Comparison of ENCODE assay signal across 13 cellular contexts in genomic region chr19:19026299-19026971, GRCh38. TPM values are rescaled to one million over a fixed set of nuclear protein-coding genes. Genes with fewer than 3 reads are reported as not detected.
DNase-seq lines count a peak whose midpoint lies in the region; ATAC-seq, FAIRE-seq and TF ChIP-seq lines count a peak whose summit lies in the region.
"Had no signal": no experiment of that assay in that cellular context is flagged by ENCODE, and none has a peak within 500 bp of the region (broad histone marks: within the 10 kb centered on the region; RNA-seq: fewer than 3 reads in every experiment).

No MANE protein-coding gene starts in this region.

- H3K4me3 Mint-ChIP-seq in activated T-helper 2 cell treated with anti-CD3 and anti-CD28 coated beads, Interferon-gamma antibody, Interleukin-2, Interleukin-4, amounts not matched to agents 10 μg/mL and 5 μg/mL and 100 μg/mL, durations not matched to agents 14 hours and 24 hours and 36 hours (ENCODE audit: low read depth) = no peak overlapping the region

- no peak overlapping the region for H3K23ac ChIP-seq in IMR-90 (ENCODE audit: low read depth, low read length)

- FAIRE-seq in HepG2 (lab: Jason Lieb, UNC) = peak; percentile 18

- H3K36me3 Mint-ChIP-seq in activated T-helper 2 cell treated with anti-CD3 and anti-CD28 coated beads, Interferon-gamma antibody, Interleukin-2, Interleukin-4, amounts not matched to agents 10 μg/mL and 5 μg/mL and 100 μg/mL, durations not matched to agents 14 hours and 24 hours and 36 hours (ENCODE audit: low read depth) = peaks cover 82% of the 10 kb centered on the region

- no peak overlapping the region for H2BK120ac ChIP-seq in IMR-90 (ENCODE audit: low read depth, low read length)

- peaks cover 18% of the 10 kb centered on the region for H3K79me2 ChIP-seq in HepG2 (ENCODE audit: insufficient read depth, low read length)

- TF ChIP-seq POLR2A in IMR-90 (IDR thresholded peaks at IDR 0.05; ENCODE audit: low read depth, low read length) (no peak), HepG2 (IDR thresholded peaks at IDR 0.05; ENCODE audit: insufficient read depth in 1 of 2, low read depth in 2 of 2, low read length in 2 of 2) (no peak)

- CTCF ChIA-PET in IMR-90 (lab: Yijun Ruan, JAX) = no interaction called here
- CTCF ChIA-PET in HepG2 (lab: Yijun Ruan, JAX; ENCODE audit: low intra/inter-chr PET ratio, low total read pairs) = no interaction called here

- H2BK15ac ChIP-seq in IMR-90 (ENCODE audit: low read depth, low read length) = no peak overlapping the region

- in situ Hi-C loops in IMR-90 (cut with MboI; ENCODE audit: low sequenced_read_pairs) (no loop called here), HepG2 (cut with HindIII; ENCODE audit: extremely low pct_ligation_motif_present, low pct_unique_long_range_greater_than_20kb) (no loop called here)

- H3K9me1 ChIP-seq in IMR-90 (ENCODE audit: insufficient read depth, low read length) = no peaks in the 10 kb centered on the region

- H3K27me3 ChIP-seq in IMR-90 (ENCODE audit: control insufficient read depth, insufficient read depth, low read length) (no peaks in the 10 kb centered on the region), HepG2 (ENCODE audit: control insufficient read depth in 1 of 2, insufficient read depth in 2 of 2, low read length in 2 of 2) (no peaks in the 10 kb centered on the region)
- H3K27me3 ChIP-seq: SJCRH30 had no signal

- peaks cover 58% of the 10 kb centered on the region for H3K36me3 ChIP-seq in IMR-90 (ENCODE audit: control insufficient read depth, insufficient read depth, low read length)
- H3K36me3 ChIP-seq in HepG2 (replicated peaks in 1 of 2; ENCODE audit: control insufficient read depth in 1 of 2, insufficient read depth in 2 of 2, low read length in 2 of 2) = peaks cover 21 to 73% of the 10 kb centered on the region in 2 experiments

- no peak overlapping the region for H3K18ac ChIP-seq in IMR-90 (ENCODE audit: low read depth, low read length)

- no peak overlapping the region for H2BK20ac ChIP-seq in IMR-90 (ENCODE audit: low read depth, low read length)

- peaks cover 43 to 75% of the 10 kb centered on the region in 2 experiments for H3K79me1 ChIP-seq in IMR-90 (ENCODE audit: low read depth in 1 of 2, low read length in 2 of 2)

- H4K20me1 ChIP-seq in IMR-90 (ENCODE audit: insufficient read depth, low read length) = peaks cover 38% of the 10 kb centered on the region
- H4K20me1 ChIP-seq in HepG2 (ENCODE audit: insufficient read depth, low read length) = peaks cover 9% of the 10 kb centered on the region; the same call in 1 of the 2 replicates

- no peak overlapping the region for H3K4ac ChIP-seq in IMR-90 (ENCODE audit: low read depth, low read length)

- H4K91ac ChIP-seq in IMR-90 (ENCODE audit: insufficient read depth, low read depth, low read length) = no peak overlapping the region

- no peak overlapping the region for H4K8ac ChIP-seq in IMR-90 (ENCODE audit: low read depth in 2 of 2, low read length in 2 of 2)

- H3K9me3 ChIP-seq in IMR-90 (ENCODE audit: control insufficient read depth, insufficient read depth, low read length) = no peaks in the 10 kb centered on the region
- H3K9me3 ChIP-seq in HepG2 (ENCODE audit: low read length) = no peaks in the 10 kb centered on the region
- H3K9me3 ChIP-seq: SJCRH30 had no signal

- H3K27ac ChIP-seq in IMR-90 (ENCODE audit: insufficient read depth, low read length) = no peak overlapping the region
- no peak overlapping the region for H3K27ac ChIP-seq in HepG2 (ENCODE audit: extremely low read length, insufficient read depth, low read length)
- H3K27ac ChIP-seq: SJCRH30 had no signal

- H3K4me1 Mint-ChIP-seq in activated T-helper 2 cell treated with anti-CD3 and anti-CD28 coated beads, Interferon-gamma antibody, Interleukin-2, Interleukin-4, amounts not matched to agents 10 μg/mL and 5 μg/mL and 100 μg/mL, durations not matched to agents 14 hours and 24 hours and 36 hours (ENCODE audit: low read depth) = peaks cover 27% of the 10 kb centered on the region

- no peak overlapping the region for H3K27ac Mint-ChIP-seq in activated T-helper 2 cell treated with anti-CD3 and anti-CD28 coated beads, Interferon-gamma antibody, Interleukin-2, Interleukin-4, amounts not matched to agents 10 μg/mL and 5 μg/mL and 100 μg/mL, durations not matched to agents 14 hours and 24 hours and 36 hours

- no peaks in the 10 kb centered on the region for H3K9me3 Mint-ChIP-seq in activated T-helper 2 cell treated with anti-CD3 and anti-CD28 coated beads, Interferon-gamma antibody, Interleukin-2, Interleukin-4, amounts not matched to agents 10 μg/mL and 5 μg/mL and 100 μg/mL, durations not matched to agents 14 hours and 24 hours and 36 hours
- H3K9me3 Mint-ChIP-seq: naive thymus-derived CD8-positive, alpha-beta T cell had no signal

- H3K27me3 Mint-ChIP-seq in activated T-helper 2 cell treated with anti-CD3 and anti-CD28 coated beads, Interferon-gamma antibody, Interleukin-2, Interleukin-4, amounts not matched to agents 10 μg/mL and 5 μg/mL and 100 μg/mL, durations not matched to agents 14 hours and 24 hours and 36 hours (ENCODE audit: low read depth) = no peaks in the 10 kb centered on the region
- H3K27me3 Mint-ChIP-seq: naive thymus-derived CD8-positive, alpha-beta T cell had no signal

- TF ChIP-seq CTCF in AG09309 (IDR thresholded peaks at IDR 0.05; ENCODE audit: control insufficient read depth, insufficient read depth, low read depth, low read length, missing control alignments) = peak; percentile 12
- no peak for TF ChIP-seq CTCF in IMR-90 (conservative IDR thresholded peaks at IDR 0.05; ENCODE audit: low read depth, low read length)
- peak; percentile 61 for TF ChIP-seq CTCF in HepG2 (CRISPR knock-in tag; IDR thresholded peaks at IDR 0.05)

- H3K9ac ChIP-seq in IMR-90 (ENCODE audit: low read depth, low read length) (no peak overlapping the region), HepG2 (ENCODE audit: insufficient read depth, low read depth, low read length) (no peak overlapping the region)

- TF ChIP-seq EP300 in HepG2 (IDR thresholded peaks at IDR 0.05; ENCODE audit: low read depth in 2 of 2, low read length in 2 of 2) (no peak), HepG2 (CRISPR knock-in tag; IDR thresholded peaks at IDR 0.05; ENCODE audit: borderline replicate concordance) (no peak)

- ATAC-seq in IMR-90 (ENCODE audit: low read depth) = no peak
- ATAC-seq in HepG2 = peak; percentile 78
- ATAC-seq: naive thymus-derived CD8-positive, alpha-beta T cell had no signal

- H3K4me1 ChIP-seq in IMR-90 (ENCODE audit: control insufficient read depth, insufficient read depth, low read length) (0 out of 2 replicates have a peak, but pooled peaks cover 2% of the 10 kb centered on the region), HepG2 (ENCODE audit: insufficient read depth, low read length) (peaks cover 54% of the 10 kb centered on the region)
- H3K4me1 ChIP-seq: SJCRH30 had no signal

- intact Hi-C loops in IMR-90 (cut with micrococcal nuclease) = no loop called here
- intact Hi-C loops in HepG2 (cut with micrococcal nuclease; ENCODE audit: unreplicated experiment) = no loop called here
- intact Hi-C loops in activated T-helper 2 cell treated with anti-CD3 and anti-CD28 coated beads, Interferon-gamma antibody, Interleukin-2, Interleukin-4, amounts not matched to agents 10 μg/mL and 5 μg/mL and 100 μg/mL, durations not matched to agents 14 hours and 24 hours and 36 hours (cut with micrococcal nuclease) = no loop called here

- no peak overlapping the region for H3K4me3 ChIP-seq in AG09309 (ENCODE audit: control insufficient read depth, low read depth, low read length)
- H3K4me3 ChIP-seq in IMR-90 (ENCODE audit: insufficient read depth, low read depth, low read length) = no peak overlapping the region
- no peak overlapping the region for H3K4me3 ChIP-seq in HepG2 (replicated peaks in 1 of 3; ENCODE audit: insufficient read depth in 1 of 3, low read depth in 2 of 3, low read length in 3 of 3)
- H3K4me3 ChIP-seq: SJCRH30 had no signal

- H2BK5ac ChIP-seq in IMR-90 (ENCODE audit: low read depth, low read length, poor library complexity, severe bottlenecking) = no peak overlapping the region

- no peak overlapping the region for H3K4me2 ChIP-seq in IMR-90 (ENCODE audit: low read depth, low read length)
- no peak overlapping the region for H3K4me2 ChIP-seq in HepG2 (ENCODE audit: low read depth, low read length)

- WGBS in IMR-90 (ENCODE audit: extremely low coverage in 2 of 2, insufficient read length in 1 of 2), 2 experiments = 88% methylated on average over 7 of the region's 10 CpGs; no CpG with 5 or more reads in 1 of the 2 experiments
- 77% methylated on average over 10 of the region's 10 CpGs for WGBS in HepG2 (ENCODE audit: low lambda C conversion rate)

- no peak overlapping the region; the same call in 1 of the 2 replicates for H2AK5ac ChIP-seq in IMR-90 (ENCODE audit: low read depth, low read length)

- H3K56ac ChIP-seq in IMR-90 (ENCODE audit: extremely low read depth, insufficient read depth, low read length) = no peak overlapping the region

- POLR2A ChIA-PET in IMR-90 (lab: Charles Lee; ENCODE audit: unreplicated experiment) = no interaction called here
- POLR2A ChIA-PET in HepG2 (lab: Yijun Ruan, JAX) = no interaction called here

- no TSS peak for BruUV-seq in IMR-90 (replicated peaks; lab: Mats Ljungman, UMichigan)
- no TSS peak for BruUV-seq in HepG2 (replicated peaks; lab: Mats Ljungman, UMichigan)

- dilution Hi-C loops in IMR-90 (cut with HindIII; ENCODE audit: low sequenced_read_pairs, unreplicated experiment) = no loop called here

- H2AK9ac ChIP-seq in IMR-90 (replicated peaks; ENCODE audit: low read depth, low read length, poor library complexity) = peak overlapping the region; percentile 16

- DNase-seq in AG09309 (ENCODE audit: low read depth) (no peak), IMR-90 (no peak), cerebellum (ENCODE audit: low spot score) (peak; percentile 28), HepG2 (ENCODE audit: low spot score) (peak; percentile 24), SKM-1 (lab: John Stamatoyannopoulos, UW; ENCODE audit: unreplicated experiment) (no peak), NCI-H1092 (lab: John Stamatoyannopoulos, UW) (no peak)
- DNase-seq in activated T-helper 2 cell treated with anti-CD3 and anti-CD28 coated beads, Interferon-gamma antibody, Interleukin-2, Interleukin-4, amounts not matched to agents 10 μg/mL and 5 μg/mL and 100 μg/mL, durations not matched to agents 14 hours and 24 hours and 36 hours (ENCODE audit: low spot score) = no peak
- no peak for DNase-seq in stimulated activated CD4-positive, alpha-beta T cell treated with anti-CD3 and anti-CD28 coated beads, Interleukin-15, amount 100 ng/mL, for 24 hours
- DNase-seq: Calu3; effector memory CD4-positive, alpha-beta T cell; naive thymus-derived CD8-positive, alpha-beta T cell; NCI-H1417; SJCRH30 had no signal

- TF ChIP-seq RAD21 in IMR-90 (IDR thresholded peaks at IDR 0.05; ENCODE audit: low read length) (no peak), HepG2 (CRISPR knock-in tag; IDR thresholded peaks at IDR 0.05) (no peak)

- no peak overlapping the region for H4K5ac ChIP-seq in IMR-90 (ENCODE audit: low read depth, low read length)

- no peak overlapping the region for H3K14ac ChIP-seq in IMR-90 (replicated peaks; ENCODE audit: low read depth, low read length)

- H2AFZ ChIP-seq in IMR-90 (replicated peaks; ENCODE audit: low read length, poor library complexity) (no peak overlapping the region), HepG2 (ENCODE audit: low read length) (no peak overlapping the region)

RNA-seq across cellular contexts. Expression of gene SUGP2, which starts 6.9 kb away (rescaled TPM):
- total RNA-seq in IMR-90 (2012; rRNA removed) = 23.3 and 25.8 TPM in 2 replicates
- polyA plus RNA-seq in IMR-90 (2012; rRNA removed) = 58.5 and 69.2 TPM in 2 replicates
- 17.8 and 19.2 TPM in 2 replicates for polyA plus RNA-seq in IMR-90 (2012; cell fraction: cytosol; rRNA removed)
- polyA plus RNA-seq in IMR-90 (2012; cell fraction: nucleus; rRNA removed; ENCODE audit: low replicate concordance) = 366 and 435 TPM in 2 replicates
- 76.3 TPM for total RNA-seq in cerebellum
- 32.3 and 40.6 TPM in 2 replicates for total RNA-seq in HepG2 (2016; rRNA removed; fragmentation: Illumina TruSeq; extraction: Trizol)
- 8.1 and 8.7 TPM in 2 replicates for total RNA-seq in HepG2 (2016; cell fraction: cytosol; rRNA removed; fragmentation: Illumina TruSeq; extraction: Trizol; ENCODE audit: low read depth)
- total RNA-seq in HepG2 (2016; cell fraction: insoluble cytoplasmic fraction; rRNA removed; fragmentation: Illumina TruSeq; extraction: Trizol) = 29.8 and 39.5 TPM in 2 replicates
- 16.1 and 16.4 TPM in 2 replicates for total RNA-seq in HepG2 (2016; cell fraction: membrane; rRNA removed; fragmentation: Illumina TruSeq; extraction: Trizol)
- 43.7 and 52.4 TPM in 2 replicates for total RNA-seq in HepG2 (2016; cell fraction: nucleus; rRNA removed; fragmentation: Illumina TruSeq; extraction: Trizol)
- 57.7 and 63.4 TPM in 2 replicates for polyA plus RNA-seq in HepG2 (2011; rRNA removed)
- 18.7 and 22.9 TPM in 2 replicates for polyA plus RNA-seq in HepG2 (2011; cell fraction: cytosol; rRNA removed)
- 189 and 204 TPM in 2 replicates for polyA plus RNA-seq in HepG2 (2011; cell fraction: nucleus; rRNA removed)
- 38.0 and 52.7 TPM in 2 replicates for polyA plus RNA-seq in HepG2 (2012)
- 3.7 and 4.4 TPM in 2 replicates for polyA plus RNA-seq in HepG2 (2016; cell fraction: cytosol; fragmentation: Illumina TruSeq; extraction: Trizol; ENCODE audit: low read depth)
- 29.6 and 32.8 TPM in 2 replicates for polyA plus RNA-seq in HepG2 (2016; cell fraction: insoluble cytoplasmic fraction; fragmentation: Illumina TruSeq; extraction: Trizol; ENCODE audit: low read depth)
- polyA plus RNA-seq in HepG2 (2016; cell fraction: membrane; fragmentation: Illumina TruSeq; extraction: Trizol; ENCODE audit: low read depth) = 7.8 and 9.8 TPM in 2 replicates
- polyA plus RNA-seq in HepG2 (2016; cell fraction: nucleus; fragmentation: Illumina TruSeq; extraction: Trizol; ENCODE audit: insufficient read depth, low read depth) = 163 and 186 TPM in 2 replicates
- 19.2 and 29.3 TPM in 2 replicates for polyA minus RNA-seq in HepG2 (2011; rRNA and poly(A)+ RNA removed; ENCODE audit: low replicate concordance)
- polyA minus RNA-seq in HepG2 (2011; cell fraction: cytosol; rRNA and poly(A)+ RNA removed) = 10.2 and 13.3 TPM in 2 replicates
- 62.1 and 68.9 TPM in 2 replicates for polyA minus RNA-seq in HepG2 (2011; cell fraction: nucleus; rRNA and poly(A)+ RNA removed)
- total RNA-seq in activated T-helper 2 cell treated with anti-CD3 and anti-CD28 coated beads, Interferon-gamma antibody, Interleukin-2, Interleukin-4, amounts not matched to agents 10 μg/mL and 5 μg/mL and 100 μg/mL, durations not matched to agents 14 hours and 24 hours and 36 hours = 129 and 140 TPM in 2 replicates

RNA-seq across cellular contexts. Expression of gene ARMC6, which starts 7.0 kb away (rescaled TPM):
- total RNA-seq in IMR-90 (2012; rRNA removed) (46.7 and 52.7 TPM in 2 replicates), cerebellum (26.3 TPM), HepG2 (2016; rRNA removed; fragmentation: Illumina TruSeq; extraction: Trizol) (36.8 and 42.7 TPM in 2 replicates)
- polyA plus RNA-seq in IMR-90 (2012; rRNA removed) (41.5 and 44.7 TPM in 2 replicates), HepG2 (2011; rRNA removed) (16.2 and 24.6 TPM in 2 replicates)
- 31.4 and 45.1 TPM in 2 replicates for polyA plus RNA-seq in IMR-90 (2012; cell fraction: cytosol; rRNA removed)
- 19.1 and 45.5 TPM in 2 replicates for polyA plus RNA-seq in IMR-90 (2012; cell fraction: nucleus; rRNA removed; ENCODE audit: low replicate concordance)
- 11.2 and 13.0 TPM in 2 replicates for total RNA-seq in HepG2 (2016; cell fraction: cytosol; rRNA removed; fragmentation: Illumina TruSeq; extraction: Trizol; ENCODE audit: low read depth)
- 37.7 and 38.3 TPM in 2 replicates for total RNA-seq in HepG2 (2016; cell fraction: insoluble cytoplasmic fraction; rRNA removed; fragmentation: Illumina TruSeq; extraction: Trizol)
- 20.4 and 23.6 TPM in 2 replicates for total RNA-seq in HepG2 (2016; cell fraction: membrane; rRNA removed; fragmentation: Illumina TruSeq; extraction: Trizol)
- total RNA-seq in HepG2 (2016; cell fraction: nucleus; rRNA removed; fragmentation: Illumina TruSeq; extraction: Trizol) = 17.5 and 23.9 TPM in 2 replicates
- polyA plus RNA-seq in HepG2 (2011; cell fraction: cytosol; rRNA removed) = 16.9 and 25.0 TPM in 2 replicates
- polyA plus RNA-seq in HepG2 (2011; cell fraction: nucleus; rRNA removed) = 44.8 and 46.0 TPM in 2 replicates
- polyA plus RNA-seq in HepG2 (2012) = 14.8 and 16.9 TPM in 2 replicates
- 10.0 and 10.8 TPM in 2 replicates for polyA plus RNA-seq in HepG2 (2016; cell fraction: cytosol; fragmentation: Illumina TruSeq; extraction: Trizol; ENCODE audit: low read depth)
- 33.4 and 39.5 TPM in 2 replicates for polyA plus RNA-seq in HepG2 (2016; cell fraction: insoluble cytoplasmic fraction; fragmentation: Illumina TruSeq; extraction: Trizol; ENCODE audit: low read depth)
- polyA plus RNA-seq in HepG2 (2016; cell fraction: membrane; fragmentation: Illumina TruSeq; extraction: Trizol; ENCODE audit: low read depth) = 14.7 and 16.1 TPM in 2 replicates
- polyA plus RNA-seq in HepG2 (2016; cell fraction: nucleus; fragmentation: Illumina TruSeq; extraction: Trizol; ENCODE audit: insufficient read depth, low read depth) = 37.5 and 39.9 TPM in 2 replicates
- 71.3 and 80.9 TPM in 2 replicates for polyA minus RNA-seq in HepG2 (2011; rRNA and poly(A)+ RNA removed; ENCODE audit: low replicate concordance)
- 18.4 and 19.4 TPM in 2 replicates for polyA minus RNA-seq in HepG2 (2011; cell fraction: cytosol; rRNA and poly(A)+ RNA removed)
- polyA minus RNA-seq in HepG2 (2011; cell fraction: nucleus; rRNA and poly(A)+ RNA removed) = 14.0 and 15.2 TPM in 2 replicates
- 44.9 and 53.9 TPM in 2 replicates for total RNA-seq in activated T-helper 2 cell treated with anti-CD3 and anti-CD28 coated beads, Interferon-gamma antibody, Interleukin-2, Interleukin-4, amounts not matched to agents 10 μg/mL and 5 μg/mL and 100 μg/mL, durations not matched to agents 14 hours and 24 hours and 36 hours

RNA-seq across cellular contexts. Expression of gene SLC25A42, which starts 37.4 kb away (rescaled TPM):
- total RNA-seq in IMR-90 (2012; rRNA removed) (1.9 and 2.0 TPM in 2 replicates), cerebellum (11.1 TPM), HepG2 (2016; rRNA removed; fragmentation: Illumina TruSeq; extraction: Trizol) (13.5 and 18.3 TPM in 2 replicates)
- polyA plus RNA-seq in IMR-90 (2012; rRNA removed) (8.6 and 9.9 TPM in 2 replicates), HepG2 (2011; rRNA removed) (12.8 and 13.0 TPM in 2 replicates)
- polyA plus RNA-seq in IMR-90 (2012; cell fraction: cytosol; rRNA removed) = 5.5 and 11.2 TPM in 2 replicates
- 20.2 and 34.5 TPM in 2 replicates for polyA plus RNA-seq in IMR-90 (2012; cell fraction: nucleus; rRNA removed; ENCODE audit: low replicate concordance)
- total RNA-seq in HepG2 (2016; cell fraction: cytosol; rRNA removed; fragmentation: Illumina TruSeq; extraction: Trizol; ENCODE audit: low read depth) = 7.8 and 11.9 TPM in 2 replicates
- 11.8 and 19.3 TPM in 2 replicates for total RNA-seq in HepG2 (2016; cell fraction: insoluble cytoplasmic fraction; rRNA removed; fragmentation: Illumina TruSeq; extraction: Trizol)
- total RNA-seq in HepG2 (2016; cell fraction: membrane; rRNA removed; fragmentation: Illumina TruSeq; extraction: Trizol) = 17.0 and 18.4 TPM in 2 replicates
- total RNA-seq in HepG2 (2016; cell fraction: nucleus; rRNA removed; fragmentation: Illumina TruSeq; extraction: Trizol) = 11.9 and 13.2 TPM in 2 replicates
- polyA plus RNA-seq in HepG2 (2011; cell fraction: cytosol; rRNA removed) = 9.1 and 13.2 TPM in 2 replicates
- 30.2 and 33.7 TPM in 2 replicates for polyA plus RNA-seq in HepG2 (2011; cell fraction: nucleus; rRNA removed)
- 8.4 and 11.8 TPM in 2 replicates for polyA plus RNA-seq in HepG2 (2012)
- polyA plus RNA-seq in HepG2 (2016; cell fraction: cytosol; fragmentation: Illumina TruSeq; extraction: Trizol; ENCODE audit: low read depth) = 6.8 and 7.9 TPM in 2 replicates
- 13.4 and 18.3 TPM in 2 replicates for polyA plus RNA-seq in HepG2 (2016; cell fraction: insoluble cytoplasmic fraction; fragmentation: Illumina TruSeq; extraction: Trizol; ENCODE audit: low read depth)
- 10.4 and 12.8 TPM in 2 replicates for polyA plus RNA-seq in HepG2 (2016; cell fraction: membrane; fragmentation: Illumina TruSeq; extraction: Trizol; ENCODE audit: low read depth)
- 30.3 and 30.4 TPM in 2 replicates for polyA plus RNA-seq in HepG2 (2016; cell fraction: nucleus; fragmentation: Illumina TruSeq; extraction: Trizol; ENCODE audit: insufficient read depth, low read depth)
- 2.5 and 24.9 TPM in 2 replicates for polyA minus RNA-seq in HepG2 (2011; rRNA and poly(A)+ RNA removed; ENCODE audit: low replicate concordance)
- polyA minus RNA-seq in HepG2 (2011; cell fraction: cytosol; rRNA and poly(A)+ RNA removed) = 5.7 and 5.9 TPM in 2 replicates
- 7.7 and 8.0 TPM in 2 replicates for polyA minus RNA-seq in HepG2 (2011; cell fraction: nucleus; rRNA and poly(A)+ RNA removed)
- total RNA-seq in activated T-helper 2 cell treated with anti-CD3 and anti-CD28 coated beads, Interferon-gamma antibody, Interleukin-2, Interleukin-4, amounts not matched to agents 10 μg/mL and 5 μg/mL and 100 μg/mL, durations not matched to agents 14 hours and 24 hours and 36 hours = 9.1 and 9.2 TPM in 2 replicates

Comparison
In these comparisons a context has a peak if more than half of its experiments do, and no peak if none do; other contexts are left out.
1. DNase-seq: peak in cerebellum (single experiment) and HepG2 (single experiment); none in AG09309 (single experiment), IMR-90 (single experiment), SKM-1 (single experiment), activated T-helper 2 cell treated with anti-CD3 and anti-CD28 coated beads, Interferon-gamma antibody, Interleukin-2, Interleukin-4, amounts not matched to agents 10 μg/mL and 5 μg/mL and 100 μg/mL, durations not matched to agents 14 hours and 24 hours and 36 hours (single experiment), stimulated activated CD4-positive, alpha-beta T cell treated with anti-CD3 and anti-CD28 coated beads, Interleukin-15, amount 100 ng/mL, for 24 hours (single experiment) and NCI-H1092 (single experiment).